ENCODE assay signal across 1 cellular context in the genomic region with DNA sequence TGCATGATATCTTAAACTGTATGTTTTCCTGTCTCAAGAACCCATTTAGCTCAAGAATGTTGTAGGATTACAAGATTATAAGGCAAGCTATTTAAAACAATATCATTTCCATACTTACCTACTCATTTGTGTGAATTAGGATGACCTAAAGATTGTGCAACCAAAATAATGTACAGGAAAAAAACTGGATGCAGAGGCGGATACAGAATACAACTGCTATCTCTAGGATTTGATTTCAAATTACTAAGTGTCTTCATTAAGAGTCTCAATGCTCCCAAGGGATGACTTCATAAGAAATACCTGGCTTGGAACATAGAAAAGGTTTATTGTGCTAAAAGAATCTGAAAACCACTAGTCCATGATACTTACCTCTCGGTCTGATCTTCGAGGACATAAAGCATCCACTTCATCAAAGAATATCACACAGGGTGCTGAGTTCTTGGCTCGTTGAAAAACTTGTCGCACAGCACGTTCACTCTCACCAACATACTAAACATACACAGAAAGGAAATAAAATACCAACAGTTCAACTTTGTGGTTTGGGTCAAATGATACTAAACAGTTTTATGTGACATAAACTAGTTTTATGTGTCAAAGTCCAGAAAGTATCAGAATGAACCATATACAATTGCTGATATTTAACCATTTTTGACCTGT.
TF ChIP-seq lines count a peak whose summit lies in the region.

No MANE protein-coding gene starts in this region.

TF ChIP-seq in SK-N-SH, 30 proteins besides CTCF, POLR2A, EP300 and RAD21 (continued from another document):
- TF ChIP-seq, protein P1, sequence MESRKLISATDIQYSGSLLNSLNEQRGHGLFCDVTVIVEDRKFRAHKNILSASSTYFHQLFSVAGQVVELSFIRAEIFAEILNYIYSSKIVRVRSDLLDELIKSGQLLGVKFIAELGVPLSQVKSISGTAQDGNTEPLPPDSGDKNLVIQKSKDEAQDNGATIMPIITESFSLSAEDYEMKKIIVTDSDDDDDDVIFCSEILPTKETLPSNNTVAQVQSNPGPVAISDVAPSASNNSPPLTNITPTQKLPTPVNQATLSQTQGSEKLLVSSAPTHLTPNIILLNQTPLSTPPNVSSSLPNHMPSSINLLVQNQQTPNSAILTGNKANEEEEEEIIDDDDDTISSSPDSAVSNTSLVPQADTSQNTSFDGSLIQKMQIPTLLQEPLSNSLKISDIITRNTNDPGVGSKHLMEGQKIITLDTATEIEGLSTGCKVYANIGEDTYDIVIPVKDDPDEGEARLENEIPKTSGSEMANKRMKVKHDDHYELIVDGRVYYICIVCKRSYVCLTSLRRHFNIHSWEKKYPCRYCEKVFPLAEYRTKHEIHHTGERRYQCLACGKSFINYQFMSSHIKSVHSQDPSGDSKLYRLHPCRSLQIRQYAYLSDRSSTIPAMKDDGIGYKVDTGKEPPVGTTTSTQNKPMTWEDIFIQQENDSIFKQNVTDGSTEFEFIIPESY (IDR thresholded peaks at IDR 0.05; ENCODE audit: borderline replicate concordance, low read depth): no peak
- TF ChIP-seq RXRA (IDR thresholded peaks at IDR 0.05; ENCODE audit: borderline replicate concordance, low read depth) (no peak), EZH2phosphoT487 (IDR thresholded peaks at IDR 0.05; ENCODE audit: borderline replicate concordance, low read depth) (no peak), FOXJ3 (CRISPR knock-in tag; IDR thresholded peaks at IDR 0.05) (no peak), GABPA (IDR thresholded peaks at IDR 0.05; ENCODE audit: low read depth) (no peak), GATA2 (CRISPR knock-in tag; IDR thresholded peaks at IDR 0.05) (no peak), JUND (IDR thresholded peaks at IDR 0.05) (no peak), TEAD4 (IDR thresholded peaks at IDR 0.05; ENCODE audit: borderline replicate concordance, insufficient read depth) (no peak)
